8 cellular contexts compared by ENCODE assay signal in the genomic region with DNA sequence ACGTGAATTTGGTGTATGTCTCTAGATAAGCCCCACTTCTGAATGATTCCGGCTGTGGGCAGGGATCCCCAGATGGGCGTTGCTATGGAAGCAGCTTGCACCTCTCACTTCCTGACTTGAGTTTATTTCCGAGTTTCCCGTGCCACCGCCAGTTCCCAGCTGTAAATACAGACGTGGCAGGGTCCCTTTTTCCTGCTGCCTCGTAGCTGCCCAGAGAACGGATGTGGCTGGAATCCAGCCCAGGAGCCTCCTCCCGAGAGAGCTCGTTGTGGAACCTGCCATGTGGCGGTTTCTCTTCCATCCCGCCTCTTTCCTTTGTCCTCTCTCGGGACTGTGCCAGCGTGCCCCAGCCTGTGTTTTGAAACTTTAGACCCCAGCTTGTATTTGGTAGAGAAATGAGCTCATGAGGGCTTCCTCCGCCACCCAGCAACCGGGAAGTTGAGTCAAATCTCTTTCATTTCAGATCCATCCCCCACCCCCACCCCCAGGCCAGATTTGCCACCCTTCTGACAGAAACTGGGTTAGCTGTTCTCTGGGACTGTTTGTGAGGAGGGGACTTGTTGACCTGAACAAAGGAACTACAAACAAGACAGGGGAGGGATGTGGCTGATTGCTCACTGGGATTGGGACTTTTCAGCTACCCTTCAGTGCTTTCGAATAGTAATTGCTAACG.
DNase-seq lines count a peak whose midpoint lies in the region; ATAC-seq and TF ChIP-seq lines count a peak whose summit lies in the region.

No MANE protein-coding gene starts in this region.

- in situ Hi-C loops in ACHN (cut with HindIII; ENCODE audit: low pct_ligation_motif_present, low pct_unique_long_range_greater_than_20kb, low sequenced_read_pairs) = no loop called here

- DNase-seq in ACHN = peak; percentile 79
- DNase-seq in NCI-H446 treated with DMSO at 0.1 percent for 48 hours (lab: John Stamatoyannopoulos, UW) = peak; percentile 94
- peak; percentile 82 for DNase-seq in left cardiac atrium
- peak; percentile 55 for DNase-seq in putamen (ENCODE audit: low spot score)
- DNase-seq in middle frontal gyrus (ENCODE audit: extremely low spot score, low spot score) = no peak

- no peak for ATAC-seq in GM18505 (IDR thresholded peaks at IDR 0.05; ENCODE audit: unreplicated experiment)
- ATAC-seq in left cardiac atrium = peak; percentile 53
- ATAC-seq in HG02642 (IDR thresholded peaks at IDR 0.05; ENCODE audit: poor library complexity, unreplicated experiment) = no peak

- peak; percentile 42 for TF ChIP-seq POLR2A in GM18505 (IDR thresholded peaks at IDR 0.05; ENCODE audit: borderline replicate concordance, extremely low read depth, insufficient read depth, insufficient read length)

- intact Hi-C loops in left cardiac atrium (cut with DNase I) = loop anchor here in 1 of 2 donors (5.0 kb wide), 1 partner anchor 96 kb away; a partner anchor contains a TSS

- 4 to 8% (median 5%) methylated on average over 19 of the region's 19 CpGs for WGBS in adipose tissue, 3 donors

- peak overlapping the region; percentile 52 for H3K27ac ChIP-seq in adipose tissue (ENCODE audit: low read depth, low read length)

Comparison
In these comparisons a context has a peak if more than half of its experiments do, and no peak if none do; other contexts are left out.
1. ATAC-seq: peak in left cardiac atrium (2 of 2); none in GM18505 (single experiment) and HG02642 (single experiment).